Comparison of ENCODE assay signal across 14 cellular contexts in the genomic region with DNA sequence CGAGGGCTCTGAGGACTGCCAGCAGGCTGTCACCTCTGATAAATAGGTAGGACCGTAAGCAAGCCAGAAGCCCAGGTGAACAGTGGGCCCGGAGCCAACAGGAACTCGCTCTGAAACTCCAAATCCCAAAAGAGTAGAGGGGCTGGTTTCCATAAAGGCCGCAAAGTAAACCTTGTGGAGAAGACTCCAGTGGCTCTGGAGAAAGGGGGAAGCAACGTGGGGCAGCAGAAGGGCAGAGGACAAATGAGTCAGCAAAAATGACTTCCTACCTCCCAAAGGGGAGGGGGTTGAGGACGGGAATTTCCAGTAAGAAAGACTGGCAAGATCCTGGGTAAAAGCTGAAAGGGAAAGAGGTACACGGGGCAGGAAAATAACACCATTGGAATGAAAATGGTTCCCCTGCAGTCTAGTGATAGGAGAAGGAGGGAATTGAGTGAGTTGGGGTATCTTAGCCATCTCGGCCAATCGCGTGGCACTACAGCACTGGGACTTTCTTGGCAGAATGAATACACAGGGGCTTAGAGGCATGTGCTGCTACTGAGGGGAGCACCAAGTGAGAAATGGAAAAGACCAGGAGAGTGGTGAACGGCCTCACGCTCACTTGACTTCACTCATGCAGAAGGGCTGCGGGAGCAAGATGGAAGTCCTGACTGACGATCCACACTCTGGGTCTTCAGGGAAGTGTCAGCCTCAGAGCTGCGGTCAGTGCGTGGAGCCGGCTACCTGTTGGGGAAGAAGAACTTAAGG. TPM values are rescaled to one million over a fixed set of nuclear protein-coding genes. Genes with fewer than 3 reads are reported as not detected.
DNase-seq lines count a peak whose midpoint lies in the region; TF ChIP-seq lines count a peak whose summit lies in the region.
"Had no signal": no experiment of that assay in that cellular context is flagged by ENCODE, and none has a peak within 500 bp of the region (broad histone marks: within the 10 kb centered on the region; RNA-seq: fewer than 3 reads in every experiment).

No MANE protein-coding gene starts in this region.

- peak overlapping the region; percentile 40; the same call in 1 of the 2 replicates for H3K27ac ChIP-seq in HL-60 (replicated peaks)
- no peak overlapping the region for H3K27ac ChIP-seq in spleen
- H3K27ac ChIP-seq: cardiac muscle cell, KMS-11, right atrium auricular region had no signal

- WGBS in spleen, 5 donors, result 69 to 85% (median 77%) methylated on average over 18 of the region's 18 CpGs

- DNase-seq in HL-60 (ENCODE audit: low read depth in 1 of 2, low spot score in 1 of 2) (no peak), OCI-M1 (lab: John Stamatoyannopoulos, UW) (peak; percentile 33), kidney tubule cell (ENCODE audit: low spot score) (peak; percentile 72), spleen (peak; percentile 59), DMS53 treated with DMSO at 0.1 percent for 48 hours (lab: John Stamatoyannopoulos, UW; ENCODE audit: unreplicated experiment) (no peak), head of caudate nucleus (no peak), dedifferentiated amniotic fluid mesenchymal stem cell (ENCODE audit: extremely low spot score) (no peak)
- DNase-seq: activated naive CD4-positive, alpha-beta T cell treated with Interleukin-2 at 50 U/mL for 16 hours; CD8-positive, alpha-beta T cell; islet precursor cell; NCI-H146 had no signal

- no peaks in the 10 kb centered on the region for H3K27me3 ChIP-seq in HL-60 (ENCODE audit: insufficient read depth, poor library complexity, severe bottlenecking)
- no peaks in the 10 kb centered on the region for H3K27me3 ChIP-seq in spleen (replicated peaks in 1 of 7)
- H3K27me3 ChIP-seq: cardiac muscle cell, right atrium auricular region had no signal

- no peak for TF ChIP-seq CTCF in HL-60 (IDR thresholded peaks at IDR 0.05; ENCODE audit: insufficient read depth, low read length)
- TF ChIP-seq CTCF in spleen (IDR thresholded peaks at IDR 0.05 in 8 of 11, conservative IDR thresholded peaks at IDR 0.05 in 3 of 11), result no peak

- no peaks in the 10 kb centered on the region for H3K36me3 ChIP-seq in spleen
- H3K36me3 ChIP-seq: cardiac muscle cell, right atrium auricular region had no signal

- no peak overlapping the region for H3K4me3 ChIP-seq in HL-60 (replicated peaks; ENCODE audit: insufficient read depth, low read length)
- H3K4me3 ChIP-seq in spleen, result no peak overlapping the region
- H3K4me3 ChIP-seq: cardiac muscle cell, right atrium auricular region had no signal

- TF ChIP-seq POLR2A in spleen (IDR thresholded peaks at IDR 0.05), result no peak

- peaks cover 0 to 22% (median 2%) of the 10 kb centered on the region in 6 donors for H3K4me1 ChIP-seq in spleen

- intact Hi-C loops in spleen (cut with DNase I; ENCODE audit: low total_unique reads), result no loop called here
- intact Hi-C loops in head of caudate nucleus (cut with DNase I), result no loop called here

- H3K9me3 ChIP-seq in spleen, result no peaks in the 10 kb centered on the region
- H3K9me3 ChIP-seq: right atrium auricular region had no signal

RNA-seq across cellular contexts. Expression of gene BMF, which starts 33.2 kb away (rescaled TPM):
- 10 to 100 TPM; 16.9 to 77.9 (median 36.1) TPM for total RNA-seq in spleen
- polyA plus RNA-seq in spleen, result 10 to 100 TPM; 25.5 to 33.1 (median 27.7) TPM

RNA-seq across cellular contexts. Expression of gene SRP14, which starts 36.5 kb away (rescaled TPM):
- 100 to 1,000 TPM; 109 to 256 (median 145) TPM for total RNA-seq in spleen
- 100 to 1,000 TPM; 295 to 356 (median 353) TPM for polyA plus RNA-seq in spleen

Comparison
In these comparisons a context has a peak if more than half of its experiments do, and no peak if none do; other contexts are left out.
1. DNase-seq: peak in OCI-M1 (single experiment), kidney tubule cell (single experiment) and spleen (single experiment); none in HL-60 (0 of 2), DMS53 treated with DMSO at 0.1 percent for 48 hours (single experiment), head of caudate nucleus (0 of 42) and dedifferentiated amniotic fluid mesenchymal stem cell (single experiment).